10 cellular contexts compared by ENCODE assay signal in the genomic region with DNA sequence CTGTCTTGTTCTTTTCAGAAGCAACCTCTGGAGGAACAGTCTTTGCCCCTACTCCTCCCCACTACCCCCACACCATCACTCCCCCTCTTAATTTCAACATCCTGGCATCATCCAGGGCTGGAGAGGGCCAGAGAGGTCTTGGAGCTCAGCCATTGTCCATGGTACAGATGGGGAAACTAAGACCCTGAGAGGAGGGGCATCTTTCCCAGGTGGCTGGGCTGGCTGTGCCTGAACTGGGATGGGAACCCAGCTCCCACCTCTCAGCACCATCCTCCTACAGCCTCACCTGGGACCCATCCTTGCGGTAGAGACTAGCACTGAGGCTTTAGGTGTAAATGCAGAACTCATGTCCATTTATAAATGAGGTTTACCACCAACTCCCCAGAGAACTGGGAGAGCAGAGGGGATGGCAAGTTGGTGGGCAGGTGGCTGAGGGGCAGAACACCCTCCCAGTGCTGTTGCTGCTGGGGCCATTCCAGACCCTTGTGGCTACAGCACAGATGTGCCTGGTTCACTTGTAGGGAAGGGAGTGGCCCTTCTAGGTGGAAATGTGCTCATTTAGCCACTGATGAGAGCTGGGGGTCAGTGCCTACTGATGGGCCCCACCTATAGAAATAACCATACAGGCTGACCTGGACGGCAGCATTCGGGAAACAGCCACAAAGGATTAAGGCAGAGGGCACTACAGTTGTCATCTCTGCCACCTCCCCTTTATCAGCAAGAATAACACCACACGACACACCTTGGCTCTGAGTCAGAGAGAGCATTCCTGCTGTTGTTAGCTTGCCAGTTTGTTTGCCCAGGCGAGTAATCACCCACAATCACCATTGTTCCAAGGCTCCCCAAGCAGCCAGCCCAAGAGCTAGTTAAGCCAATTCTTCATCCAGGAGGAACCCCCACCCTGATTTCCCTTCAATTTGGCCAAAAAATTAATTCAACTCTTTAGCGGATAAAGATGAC. TPM values are rescaled to one million over a fixed set of nuclear protein-coding genes. Genes with fewer than 3 reads are reported as not detected.
DNase-seq lines count a peak whose midpoint lies in the region; ATAC-seq, FAIRE-seq and TF ChIP-seq lines count a peak whose summit lies in the region.
"Had no signal": no experiment of that assay in that cellular context is flagged by ENCODE, and none has a peak within 500 bp of the region (broad histone marks: within the 10 kb centered on the region; RNA-seq: fewer than 3 reads in every experiment).

No MANE protein-coding gene starts in this region.

- peak overlapping the region; percentile 81 for H4K91ac ChIP-seq in H1 (replicated peaks; ENCODE audit: insufficient read length, low read length)

- POLR2A ChIA-PET in H1 (lab: Charles Lee; ENCODE audit: partially characterized antibody), result interaction anchor here (0.7 to 3.1 kb wide), 5 partner anchors 8 to 18 kb away, joined by 3 to 9 read pairs (median 3); no protein-coding TSS in a partner anchor
- POLR2A ChIA-PET in T-cell (lab: Charles Lee), result no interaction called here

- H3K4me2 ChIP-seq in H1 (ENCODE audit: insufficient read depth in 1 of 2, low read depth in 2 of 2, low read length in 2 of 2) (peak overlapping the region; percentile 7 to 55; a peak in 3 of 4 replicates), mesendoderm (ENCODE audit: low read length) (no peak overlapping the region)

- H3K27me3 Mint-ChIP-seq in immature natural killer cell (ENCODE audit: low read depth in 3 of 3), result peaks cover 4 to 21% (median 7%) of the 10 kb centered on the region in 3 donors
- peaks cover 44 to 60% of the 10 kb centered on the region in 2 donors for H3K27me3 Mint-ChIP-seq in T-cell

- no peak overlapping the region for H3K27ac Mint-ChIP-seq in immature natural killer cell
- no peak overlapping the region for H3K27ac Mint-ChIP-seq in T-cell

- H2BK5ac ChIP-seq in H1 (ENCODE audit: low read depth, low read length) (peak overlapping the region; percentile 54), mesendoderm (ENCODE audit: low read length) (no peak overlapping the region)

- TF ChIP-seq EP300 in H1 (IDR thresholded peaks at IDR 0.05; ENCODE audit: borderline replicate concordance in 1 of 2, low read depth in 2 of 2, low read length in 2 of 2), result no peak

- TF ChIP-seq CTCF in H1 (IDR thresholded peaks at IDR 0.05; ENCODE audit: control extremely low read depth in 1 of 3, insufficient read depth in 1 of 3, low read depth in 1 of 3, low read length in 3 of 3) (no peak), GM13976 (IDR thresholded peaks at IDR 0.05; ENCODE audit: borderline replicate concordance, control extremely low read depth, extremely low read depth, insufficient read depth, missing control alignments) (no peak)

- H3K36me3 Mint-ChIP-seq in immature natural killer cell, result no peaks in the 10 kb centered on the region
- H3K36me3 Mint-ChIP-seq in T-cell, result no peaks in the 10 kb centered on the region

- H4K5ac ChIP-seq in H1 (ENCODE audit: insufficient read length, low read depth, low read length) (no peak overlapping the region), mesendoderm (ENCODE audit: low read length) (no peak overlapping the region)

- H3K9ac ChIP-seq in H1 (replicated peaks in 1 of 4; ENCODE audit: extremely low read depth in 1 of 4, low read depth in 3 of 4, low read length in 3 of 4) (no peak overlapping the region), mesendoderm (ENCODE audit: low read length) (no peak overlapping the region)

- H4K8ac ChIP-seq in H1 (ENCODE audit: extremely low read depth, insufficient read depth, low read length) (peak overlapping the region; percentile 20; the same call in 1 of the 2 replicates), mesendoderm (ENCODE audit: low read depth, low read length) (no peak overlapping the region)

- peaks cover 9 to 13% of the 10 kb centered on the region in 2 experiments for H3K9me3 ChIP-seq in H1 (ENCODE audit: insufficient read depth in 2 of 2, low read depth in 1 of 2, low read length in 1 of 2)

- H3K27ac ChIP-seq in H1 (ENCODE audit: low read depth, low read length) (peak overlapping the region; percentile 53; the same call in 1 of the 2 replicates), mesendoderm (ENCODE audit: low read depth, low read length) (no peak overlapping the region)

- no peak overlapping the region for H2AFZ ChIP-seq in H1 (ENCODE audit: low read length)

- DNase-seq in ACHN (peak; percentile 36), LHCN-M2 (ENCODE audit: low read depth) (peak; percentile 72), H1 (ENCODE audit: low read depth in 1 of 2, low spot score in 2 of 2) (no peak), mesendoderm (peak; percentile 63), immature natural killer cell (no peak), T-cell (no peak), GM13976 (ENCODE audit: low spot score) (no peak)
- DNase-seq: NCI-H1694 treated with DMSO at 0.1 percent for 48 hours had no signal

- H3K4me1 ChIP-seq in H1 (replicated peaks in 1 of 4; ENCODE audit: control insufficient read depth in 3 of 4, insufficient read depth in 4 of 4, low read length in 3 of 4), result peaks cover 9 to 28% (median 23%) of the 10 kb centered on the region in 4 experiments
- peaks cover 6% of the 10 kb centered on the region for H3K4me1 ChIP-seq in mesendoderm (ENCODE audit: control insufficient read depth, low read depth, low read length)

- peaks cover 12% of the 10 kb centered on the region; the same call in 1 of the 2 replicates for H3K23me2 ChIP-seq in H1 (ENCODE audit: low read depth, low read length)

- no peak for FAIRE-seq in H1 (lab: Jason Lieb, UNC)

- no peaks in the 10 kb centered on the region for H3K4me1 Mint-ChIP-seq in immature natural killer cell
- peaks cover 0 to 2% (median 0%) of the 10 kb centered on the region in 3 donors for H3K4me1 Mint-ChIP-seq in T-cell

- H2BK12ac ChIP-seq in H1 (ENCODE audit: low read depth, low read length), result peak overlapping the region; percentile 92

- CTCF ChIA-PET in H1 (lab: Charles Lee; ENCODE audit: partially characterized antibody) (interaction anchor here (0.8 to 7.3 kb wide), 8 partner anchors 14 to 650 kb away, joined by 3 to 48 read pairs (median 4); no protein-coding TSS in a partner anchor), T-cell (lab: Charles Lee) (interaction anchor here in 1 of 2 donors (0.8 kb wide), 1 partner anchor 96 kb away, joined by 4 read pairs; no protein-coding TSS in a partner anchor)

- H3K4ac ChIP-seq in H1 (replicated peaks; ENCODE audit: insufficient read length, low read depth, low read length) (no peak overlapping the region), mesendoderm (ENCODE audit: low read depth, low read length) (no peak overlapping the region)

- H3K79me2 ChIP-seq in H1 (ENCODE audit: control insufficient read depth in 1 of 2, insufficient read depth in 2 of 2, low read length in 2 of 2), result peaks cover 0 to 2% of the 10 kb centered on the region in 2 experiments; a peak in 1 of 4 replicates
- H3K79me2 ChIP-seq in mesendoderm (ENCODE audit: control insufficient read depth, insufficient read depth, low read length), result no peaks in the 10 kb centered on the region

- H3K23ac ChIP-seq in H1 (ENCODE audit: insufficient read length) (no peak overlapping the region), mesendoderm (ENCODE audit: low read length) (no peak overlapping the region)

- H3K27me3 ChIP-seq in H1 (replicated peaks in 1 of 4; ENCODE audit: control insufficient read depth in 3 of 4, extremely low read depth in 1 of 4, insufficient read depth in 3 of 4, low read length in 3 of 4) (peaks cover 6 to 32% (median 22%) of the 10 kb centered on the region in 4 experiments; a peak in 6 of 7 replicates), mesendoderm (ENCODE audit: insufficient read depth, low read length, poor library complexity) (no peaks in the 10 kb centered on the region)

- TF ChIP-seq RAD21 in H1 (IDR thresholded peaks at IDR 0.05 in 1 of 2, conservative IDR thresholded peaks at IDR 0.05 in 1 of 2; ENCODE audit: low read depth in 2 of 2, low read length in 2 of 2), result no peak

- WGBS in H1 (ENCODE audit: extremely low coverage in 1 of 2, insufficient coverage in 1 of 2, insufficient read length in 1 of 2, insufficient replicate concordance in 2 of 2, low coverage in 1 of 2, low lambda C conversion rate in 2 of 2, missing lambda C conversion rate in 1 of 2), 2 experiments, result 73% methylated on average over 6 of the region's 6 CpGs; no CpG with 5 or more reads in 1 of the 2 experiments
- no CpG with 5 or more reads among the region's 6 CpGs for WGBS in mesendoderm (ENCODE audit: extremely low coverage, insufficient coverage, low lambda C conversion rate)

- peak overlapping the region; percentile 81; the same call in 1 of the 2 replicates for H3K18ac ChIP-seq in H1 (ENCODE audit: extremely low read depth, low read length)
- H3K18ac ChIP-seq in mesendoderm (ENCODE audit: low read length), result peak overlapping the region; percentile 44

- H4K20me1 ChIP-seq in H1 (replicated peaks in 1 of 2; ENCODE audit: control insufficient read depth in 1 of 2, insufficient read depth in 2 of 2, low read length in 2 of 2), result no peaks in the 10 kb centered on the region

- H3K4me3 Mint-ChIP-seq in immature natural killer cell (no peak overlapping the region), T-cell (no peak overlapping the region)

- peak overlapping the region; percentile 13 for H2BK120ac ChIP-seq in H1 (replicated peaks; ENCODE audit: low read depth, low read length)
- H2BK120ac ChIP-seq in mesendoderm (ENCODE audit: low read depth, low read length), result no peak overlapping the region

- H2BK15ac ChIP-seq in H1 (ENCODE audit: low read length), result peak overlapping the region; percentile 54; the same call in 1 of the 2 replicates
- H2BK15ac ChIP-seq in mesendoderm (replicated peaks; ENCODE audit: low read depth), result no peak overlapping the region

- TF ChIP-seq POLR2A in H1 (IDR thresholded peaks at IDR 0.05; ENCODE audit: control extremely low read depth in 1 of 2, low read depth in 2 of 2, low read length in 2 of 2), result no peak

- H2AK5ac ChIP-seq in H1 (ENCODE audit: low read depth, low read length) (peak overlapping the region; percentile 54), mesendoderm (ENCODE audit: low read length) (no peak overlapping the region)

- no peak for ATAC-seq in GM18502 (IDR thresholded peaks at IDR 0.05; ENCODE audit: poor library complexity, unreplicated experiment)
- no peak for ATAC-seq in T-cell (replicated peaks in 1 of 4)

- H3K79me1 ChIP-seq in H1 (ENCODE audit: low read depth, low read length), result no peaks in the 10 kb centered on the region; the same call in 1 of the 2 replicates
- H3K79me1 ChIP-seq in mesendoderm (ENCODE audit: low read length), result no peaks in the 10 kb centered on the region

- H3K56ac ChIP-seq in H1 (replicated peaks; ENCODE audit: insufficient read length, low read depth, low read length), result no peak overlapping the region
- H3K56ac ChIP-seq in mesendoderm (ENCODE audit: low read length), result peak overlapping the region; percentile 70

- H3K36me3 ChIP-seq in H1 (ENCODE audit: control insufficient read depth in 2 of 4, insufficient read depth in 4 of 4, low read length in 3 of 4), result peaks cover 0 to 12% (median 6%) of the 10 kb centered on the region in 4 experiments; a peak in 3 of 8 replicates
- H3K36me3 ChIP-seq in mesendoderm (ENCODE audit: control insufficient read depth, insufficient read depth, low read length), result no peaks in the 10 kb centered on the region

- peak overlapping the region; percentile 2; the same call in 1 of the 2 replicates for H2BK20ac ChIP-seq in H1 (ENCODE audit: low read length)

- H3K14ac ChIP-seq in H1 (ENCODE audit: insufficient read length), result no peak overlapping the region

- peaks cover 0 to 10% (median 2%) of the 10 kb centered on the region in 6 donors for H3K9me3 Mint-ChIP-seq in immature natural killer cell
- peaks cover 0 to 17% (median 17%) of the 10 kb centered on the region in 3 donors for H3K9me3 Mint-ChIP-seq in T-cell

- in situ Hi-C loops in ACHN (cut with HindIII; ENCODE audit: low pct_ligation_motif_present, low pct_unique_long_range_greater_than_20kb, low sequenced_read_pairs) (no loop called here), GM13976 (cut with MboI; ENCODE audit: low sequenced_read_pairs, unreplicated experiment) (no loop called here)

- H3K4me3 ChIP-seq in H1 (ENCODE audit: extremely low read depth in 1 of 4, insufficient read depth in 2 of 4, low read depth in 3 of 4, low read length in 4 of 4), result peak overlapping the region in 1 of 4 experiments; percentile 41; a peak in 1 of 8 replicates
- H3K4me3 ChIP-seq in mesendoderm (ENCODE audit: low read length), result no peak overlapping the region

RNA-seq across cellular contexts. Expression of gene MLPH, which starts 2.1 kb away (rescaled TPM):
- total RNA-seq in LHCN-M2 (2014; rRNA removed) (145 and 155 TPM in 2 replicates), T-cell (1 to 10 TPM in 1 of 5 donors, under 1 TPM in 2, not detected in 2; 0.55 to 1.4 (median 0.72) TPM)
- 103 TPM for polyA plus RNA-seq in LHCN-M2 (2012)
- total RNA-seq in H1 (2021; fragmentation: NEBNext Ultra II Directional; extraction: Animal tissue kit (Norgen Biotek cat#: 25700)), result 17.0 TPM in 2 replicates
- polyA plus RNA-seq in H1 (2011; rRNA removed) (12.7 and 16.9 TPM in 2 replicates), immature natural killer cell (not detected)
- polyA plus RNA-seq in H1 (2011; cell fraction: cytosol; rRNA removed), result 12.6 TPM
- 47.0 TPM for polyA plus RNA-seq in H1 (2011; cell fraction: nucleus; rRNA removed)
- 15.7 to 18.9 TPM (median 17.7 TPM) in 4 replicates for polyA plus RNA-seq in H1 (2012, experiment 1 of 2)
- 7.2 TPM for polyA plus RNA-seq in H1 (2012, experiment 2 of 2)
- 11.2 TPM for polyA plus RNA-seq in H1 (2013, experiment 1 of 2)
- 11.0 TPM for polyA plus RNA-seq in H1 (2013, experiment 2 of 2)
- 14.5 and 14.8 TPM in 2 replicates for polyA minus RNA-seq in H1 (2011; rRNA and poly(A)+ RNA removed)
- 10.6 TPM for polyA minus RNA-seq in H1 (2011; cell fraction: cytosol; rRNA and poly(A)+ RNA removed)
- polyA minus RNA-seq in H1 (2011; cell fraction: nucleus; rRNA and poly(A)+ RNA removed), result 14.1 TPM
- 7.8 TPM for polyA plus RNA-seq in mesendoderm (2013, experiment 1 of 2)
- polyA plus RNA-seq in mesendoderm (2013, experiment 2 of 2), result 8.0 TPM
- total RNA-seq: T-helper 2 cell treated with Interferon-gamma antibody and Interleukin-4, amounts not matched to agents 100 ng/mL and 5 ng/mL, for 36 hours had no signal

Comparison
In these comparisons a context has a peak if more than half of its experiments do, and no peak if none do; other contexts are left out.
1. DNase-seq: peak in ACHN (single experiment), LHCN-M2 (single experiment) and mesendoderm (single experiment); none in H1 (0 of 2), immature natural killer cell (0 of 3), T-cell (0 of 34) and GM13976 (single experiment).